Comparison of ENCODE assay signal across 15 cellular contexts in the genomic region with DNA sequence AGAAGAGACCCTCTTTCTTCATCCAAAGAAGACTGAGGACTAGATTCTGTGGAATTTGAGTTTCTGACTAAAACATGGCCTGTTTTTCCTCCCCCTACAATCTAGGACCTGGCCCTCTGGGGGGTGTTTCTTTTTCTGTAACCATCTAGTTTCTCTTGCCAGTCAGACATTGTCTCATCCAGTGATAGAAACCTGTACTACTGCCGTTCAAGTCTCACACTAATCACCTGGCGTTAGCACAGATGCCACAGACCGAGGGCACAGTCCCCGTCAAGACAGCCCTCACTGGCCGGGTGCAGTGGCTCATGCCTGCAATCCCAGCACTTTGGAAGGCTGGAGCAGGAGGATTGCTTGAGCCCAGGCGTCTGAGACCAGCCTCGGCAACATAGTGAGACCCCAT.
DNase-seq lines count a peak whose midpoint lies in the region; ATAC-seq and TF ChIP-seq lines count a peak whose summit lies in the region.
"Had no signal": no experiment of that assay in that cellular context is flagged by ENCODE, and none has a peak within 500 bp of the region (broad histone marks: within the 10 kb centered on the region; RNA-seq: fewer than 3 reads in every experiment).

No MANE protein-coding gene starts in this region.

- no peak overlapping the region for H3K27ac Mint-ChIP-seq in GM23338
- H3K27ac Mint-ChIP-seq: CD14-positive monocyte; CD8-positive, alpha-beta T cell; H9 had no signal

- H2AFZ ChIP-seq in GM23338: peak overlapping the region; percentile 61
- H2AFZ ChIP-seq in PC-9: 0 out of 2 replicates have a peak overlapping the region, but pooled peaks have one; percentile 33
- peak overlapping the region; percentile 39 for H2AFZ ChIP-seq in osteoblast (ENCODE audit: low read length)
- H2AFZ ChIP-seq: GM23248 had no signal

- POLR2A ChIA-PET in PC-9 (lab: Charles Lee; ENCODE audit: unreplicated experiment): no interaction called here

- CTCF ChIA-PET in PC-9 (lab: Charles Lee): no interaction called here

- H3K4me2 ChIP-seq in GM23338 (no peak overlapping the region), PC-9 (no peak overlapping the region), osteoblast (ENCODE audit: insufficient read depth, low read length) (no peak overlapping the region)

- no peak overlapping the region for H3K4me3 Mint-ChIP-seq in GM23338
- H3K4me3 Mint-ChIP-seq: CD14-positive monocyte; CD8-positive, alpha-beta T cell; H9 had no signal

- no peaks in the 10 kb centered on the region for H3K79me2 ChIP-seq in GM23338 (replicated peaks; ENCODE audit: insufficient read depth)
- H3K79me2 ChIP-seq in PC-9 (ENCODE audit: low read depth): no peaks in the 10 kb centered on the region
- no peaks in the 10 kb centered on the region for H3K79me2 ChIP-seq in osteoblast (ENCODE audit: insufficient read depth, low read length)

- intact Hi-C loops in PC-9 (cut with micrococcal nuclease; ENCODE audit: unreplicated experiment) (no loop called here), upper lobe of right lung (cut with DNase I) (no loop called here)

- ATAC-seq in GM23338 (no peak), upper lobe of right lung (no peak)
- ATAC-seq: CD8-positive, alpha-beta T cell; GM12878 had no signal

- H3K9me3 ChIP-seq in PC-9 (ENCODE audit: insufficient read depth, low read depth) (no peaks in the 10 kb centered on the region), osteoblast (ENCODE audit: low read depth, low read length) (no peaks in the 10 kb centered on the region), upper lobe of right lung (no peaks in the 10 kb centered on the region)
- H3K9me3 ChIP-seq: BE2C had no signal

- H3K27me3 ChIP-seq in GM23338 (ENCODE audit: insufficient read depth) (no peaks in the 10 kb centered on the region), PC-9 (ENCODE audit: insufficient read depth, low read depth) (no peaks in the 10 kb centered on the region), osteoblast (ENCODE audit: insufficient read depth, low read length) (no peaks in the 10 kb centered on the region), upper lobe of right lung (no peaks in the 10 kb centered on the region)
- H3K27me3 ChIP-seq: BE2C had no signal

- H3K4me1 ChIP-seq in GM23338 (ENCODE audit: insufficient read depth) (peaks cover 30% of the 10 kb centered on the region), PC-9 (replicated peaks; ENCODE audit: insufficient read depth) (no peaks in the 10 kb centered on the region), osteoblast (ENCODE audit: insufficient read depth, low read length) (no peaks in the 10 kb centered on the region), upper lobe of right lung (no peaks in the 10 kb centered on the region)
- H3K4me1 ChIP-seq: BE2C had no signal

- H3K27ac ChIP-seq in GM23338 (ENCODE audit: low read depth) (no peak overlapping the region), PC-9 (no peak overlapping the region), osteoblast (ENCODE audit: low read depth, low read length) (no peak overlapping the region), upper lobe of right lung (no peak overlapping the region)
- H3K27ac ChIP-seq: GM23248 had no signal

- H3K36me3 Mint-ChIP-seq in GM23338 (ENCODE audit: low read depth): no peaks in the 10 kb centered on the region
- H3K36me3 Mint-ChIP-seq: CD14-positive monocyte; CD8-positive, alpha-beta T cell had no signal

- H3K4me3 ChIP-seq in GM23338 (no peak overlapping the region), PC-9 (no peak overlapping the region), osteoblast (ENCODE audit: insufficient read depth, low read length) (no peak overlapping the region), upper lobe of right lung (no peak overlapping the region)
- H3K4me3 ChIP-seq: GM12878, GM23248 had no signal

- H4K20me1 ChIP-seq in GM23338 (replicated peaks; ENCODE audit: insufficient read depth) (no peaks in the 10 kb centered on the region), PC-9 (ENCODE audit: insufficient read depth) (no peaks in the 10 kb centered on the region), osteoblast (ENCODE audit: insufficient read depth, low read length) (no peaks in the 10 kb centered on the region)

- no peak for DNase-seq in GM23338 (ENCODE audit: low spot score)
- DNase-seq in PC-9: no peak
- no peak for DNase-seq in osteoblast (ENCODE audit: insufficient read length, low spot score, missing footprints)
- no peak for DNase-seq in DMS153 (lab: John Stamatoyannopoulos, UW)
- no peak for DNase-seq in upper lobe of right lung
- no peak for DNase-seq in cerebellar cortex (ENCODE audit: low spot score)
- no peak for DNase-seq in COLO668 (lab: John Stamatoyannopoulos, UW; ENCODE audit: unreplicated experiment)
- DNase-seq: BE2C; Caco-2; CD8-positive, alpha-beta T cell; DMS53; GM23248; H9 had no signal

- H3F3A ChIP-seq in GM23338 (replicated peaks; ENCODE audit: low read depth): 0 out of 2 replicates have a peak, but pooled peaks cover 5% of the 10 kb centered on the region
- H3F3A ChIP-seq in PC-9 (ENCODE audit: insufficient read depth, low read depth): no peaks in the 10 kb centered on the region

- no peaks in the 10 kb centered on the region for H3K27me3 Mint-ChIP-seq in GM23338 (ENCODE audit: insufficient read depth, low read depth, poor library complexity)

- H3K4me1 Mint-ChIP-seq in GM23338: peaks cover 22% of the 10 kb centered on the region
- H3K4me1 Mint-ChIP-seq: CD14-positive monocyte had no signal

- no peak for TF ChIP-seq CTCF in GM23338 (conservative IDR thresholded peaks at IDR 0.05; ENCODE audit: low read depth in 2 of 2)
- no peak for TF ChIP-seq CTCF in PC-9 (conservative IDR thresholded peaks at IDR 0.05)
- no peak for TF ChIP-seq CTCF in osteoblast (IDR thresholded peaks at IDR 0.05; ENCODE audit: extremely low read depth, low read depth, low read length)
- TF ChIP-seq CTCF in upper lobe of right lung (IDR thresholded peaks at IDR 0.05): no peak

- H3K9me3 Mint-ChIP-seq in GM23338: peaks cover 13% of the 10 kb centered on the region

- H3K36me3 ChIP-seq in GM23338 (ENCODE audit: insufficient read depth) (no peaks in the 10 kb centered on the region), PC-9 (ENCODE audit: low read depth) (no peaks in the 10 kb centered on the region), osteoblast (ENCODE audit: insufficient read depth, low read length) (no peaks in the 10 kb centered on the region), upper lobe of right lung (no peaks in the 10 kb centered on the region)
- H3K36me3 ChIP-seq: BE2C had no signal

- H3K9me2 ChIP-seq in GM23338 (ENCODE audit: insufficient read depth) (peaks cover 6% of the 10 kb centered on the region), PC-9 (ENCODE audit: insufficient read depth) (no peaks in the 10 kb centered on the region)

- no TSS peak for BruUV-seq in PC-9 (replicated peaks; lab: Mats Ljungman, UMichigan)

TF ChIP-seq in GM23338, 12 proteins besides CTCF, POLR2A, EP300 and RAD21 (continues in another document):
- TF ChIP-seq, protein P1, sequence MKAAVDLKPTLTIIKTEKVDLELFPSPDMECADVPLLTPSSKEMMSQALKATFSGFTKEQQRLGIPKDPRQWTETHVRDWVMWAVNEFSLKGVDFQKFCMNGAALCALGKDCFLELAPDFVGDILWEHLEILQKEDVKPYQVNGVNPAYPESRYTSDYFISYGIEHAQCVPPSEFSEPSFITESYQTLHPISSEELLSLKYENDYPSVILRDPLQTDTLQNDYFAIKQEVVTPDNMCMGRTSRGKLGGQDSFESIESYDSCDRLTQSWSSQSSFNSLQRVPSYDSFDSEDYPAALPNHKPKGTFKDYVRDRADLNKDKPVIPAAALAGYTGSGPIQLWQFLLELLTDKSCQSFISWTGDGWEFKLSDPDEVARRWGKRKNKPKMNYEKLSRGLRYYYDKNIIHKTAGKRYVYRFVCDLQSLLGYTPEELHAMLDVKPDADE (IDR thresholded peaks at IDR 0.05): no peak
